Comparison of ENCODE assay signal across 27 cellular contexts in the genomic region with DNA sequence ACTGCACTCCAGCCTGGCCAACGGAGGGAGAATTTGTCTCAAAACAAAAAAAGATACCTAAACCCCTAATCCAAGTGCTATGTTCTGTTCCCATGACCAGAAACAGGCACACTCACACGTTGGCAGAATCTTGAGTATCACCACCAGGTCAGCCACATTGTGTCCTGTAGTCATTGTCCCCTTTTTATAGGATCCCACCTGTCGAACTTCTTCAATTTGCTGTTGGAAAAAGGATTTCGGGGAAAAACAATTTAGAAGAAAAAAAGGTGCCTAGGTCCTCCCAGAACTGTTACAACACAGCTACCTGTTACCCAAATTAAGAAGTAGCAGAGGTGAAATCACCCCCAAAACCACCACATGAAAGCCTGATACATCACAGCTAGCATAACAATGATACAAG. TPM values are rescaled to one million over a fixed set of nuclear protein-coding genes. Genes with fewer than 3 reads are reported as not detected.
A peak's percentile ranks its signal among the peaks of the same experiment; 100 is the strongest.
DNase-seq lines count a peak whose midpoint lies in the region; ATAC-seq, FAIRE-seq and TF ChIP-seq lines count a peak whose summit lies in the region.
"Had no signal": no experiment of that assay in that cellular context is flagged by ENCODE, and none has a peak within 500 bp of the region (broad histone marks: within the 10 kb centered on the region; RNA-seq: fewer than 3 reads in every experiment).

No MANE protein-coding gene starts in this region.

- H3K36me3 Mint-ChIP-seq in activated naive CD4-positive, alpha-beta T cell treated with anti-CD3 and anti-CD28 coated beads for 36 hours (ENCODE audit: low read depth), result peaks cover 71% of the 10 kb centered on the region
- H3K36me3 Mint-ChIP-seq in activated naive CD4-positive, alpha-beta T cell treated with anti-CD3 and anti-CD28 coated beads, Interleukin-2, amount 10 ng/mL, durations not matched to agents 7 days and 5 days, result peaks cover 72% of the 10 kb centered on the region
- H3K36me3 Mint-ChIP-seq in astrocyte (ENCODE audit: low read depth, unreplicated experiment), result peaks cover 12% of the 10 kb centered on the region
- no peaks in the 10 kb centered on the region for H3K36me3 Mint-ChIP-seq in stimulated activated effector memory CD8-positive, alpha-beta T cell treated with anti-CD3 and anti-CD28 coated beads, Interleukin-12 subunit alpha, Interleukin-12 subunit beta, amount 100 ng/mL, for 72 hours

- H3K27ac ChIP-seq in PC-3 (ENCODE audit: low read length) (no peak overlapping the region), astrocyte (ENCODE audit: low read depth, low read length) (no peak overlapping the region)
- H3K27ac ChIP-seq: adrenal gland, C4-2B, colonic mucosa, esophagus muscularis mucosa, thyroid gland had no signal

- BruUV-seq in PC-3 (replicated peaks; lab: Mats Ljungman, UMichigan), result no TSS peak

- H3K27me3 ChIP-seq in PC-3 (ENCODE audit: low read length), result no peaks in the 10 kb centered on the region
- H3K27me3 ChIP-seq in astrocyte (ENCODE audit: insufficient read depth, low read length), result no peaks in the 10 kb centered on the region
- H3K27me3 ChIP-seq: adrenal gland, colonic mucosa, esophagus muscularis mucosa, thyroid gland had no signal

- CTCF ChIA-PET in activated naive CD4-positive, alpha-beta T cell treated with anti-CD3 and anti-CD28 coated beads for 36 hours (lab: Charles Lee), result interaction anchor here (1.2 to 1.9 kb wide), 3 partner anchors 10 to 157 kb away, joined by 3 to 6 read pairs (median 3); no protein-coding TSS in a partner anchor
- CTCF ChIA-PET in activated naive CD4-positive, alpha-beta T cell treated with anti-CD3 and anti-CD28 coated beads, Interleukin-2, amount 10 ng/mL, durations not matched to agents 7 days and 5 days (lab: Charles Lee), result interaction anchor here (0.8 to 2.2 kb wide), 4 partner anchors 10 to 230 kb away, joined by 3 to 6 read pairs (median 4); no protein-coding TSS in a partner anchor
- CTCF ChIA-PET in PC-3 (lab: Charles Lee), result no interaction called here

- no peak overlapping the region for H3K9ac ChIP-seq in PC-3 (ENCODE audit: low read length)
- peak overlapping the region; percentile 9 for H3K9ac ChIP-seq in astrocyte (ENCODE audit: low read length)

- H3K4me1 ChIP-seq in PC-3 (ENCODE audit: insufficient read depth, low read length) (peaks cover 17% of the 10 kb centered on the region), astrocyte (ENCODE audit: insufficient read depth, low read length) (peaks cover 17% of the 10 kb centered on the region)

- POLR2A ChIA-PET in PC-3 (lab: Charles Lee; ENCODE audit: unreplicated experiment), result no interaction called here

- no peaks in the 10 kb centered on the region for H3K9me3 ChIP-seq in PC-3 (ENCODE audit: low read length)
- no peaks in the 10 kb centered on the region for H3K9me3 ChIP-seq in astrocyte (ENCODE audit: insufficient read depth, low read depth, low read length)
- H3K9me3 ChIP-seq: adrenal gland, colonic mucosa, esophagus muscularis mucosa, thyroid gland had no signal

- peaks cover 26% of the 10 kb centered on the region for H3F3A ChIP-seq in PC-3 (ENCODE audit: low read length, unreplicated experiment)

- no peak for DNase-seq in activated naive CD4-positive, alpha-beta T cell treated with anti-CD3 and anti-CD28 coated beads for 36 hours
- DNase-seq in activated naive CD4-positive, alpha-beta T cell treated with anti-CD3 and anti-CD28 coated beads, Interleukin-2, amount 10 ng/mL, durations not matched to agents 7 days and 5 days, result no peak
- DNase-seq in PC-3 (no peak), astrocyte (ENCODE audit: low read depth) (no peak), 8988T (no peak), AG08395 (ENCODE audit: low spot score) (no peak), NCI-H2227 treated with DMSO at 0.1 percent for 48 hours (lab: John Stamatoyannopoulos, UW) (no peak)
- DNase-seq in stimulated activated effector memory CD8-positive, alpha-beta T cell treated with anti-CD3 and anti-CD28 coated beads, Interleukin-12 subunit alpha, Interleukin-12 subunit beta, amount 100 ng/mL, for 72 hours (ENCODE audit: low spot score in 2 of 2), result no peak
- DNase-seq: activated CD8-positive, alpha-beta memory T cell treated with anti-CD3 and anti-CD28 coated beads for 24 hours; colonic mucosa; effector memory CD8-positive, alpha-beta T cell; foreskin melanocyte; IMR-90; left colon; NCI-H1105 treated with DMSO at 0.1 percent for 48 hours; NCI-H2029; NCI-H774; stimulated activated CD4-positive, alpha-beta T cell treated with anti-CD3 and anti-CD28 coated beads, Interleukin-2, amount 100 ng/mL, for 48 hours; stimulated activated naive CD4-positive, alpha-beta T cell treated with Interleukin-2 at 50 U/mL for 16 hours; thyroid gland had no signal

- H2AFZ ChIP-seq in PC-3 (ENCODE audit: low read length) (no peak overlapping the region), astrocyte (ENCODE audit: low read depth, low read length) (no peak overlapping the region)

- no peak for TF ChIP-seq CTCF in PC-3 (conservative IDR thresholded peaks at IDR 0.05; ENCODE audit: low read depth, low read length)
- TF ChIP-seq CTCF in astrocyte (IDR thresholded peaks at IDR 0.05; ENCODE audit: insufficient read depth, low read depth, low read length), result no peak

- H3K9me3 Mint-ChIP-seq in activated naive CD4-positive, alpha-beta T cell treated with anti-CD3 and anti-CD28 coated beads for 36 hours, result no peaks in the 10 kb centered on the region
- no peaks in the 10 kb centered on the region for H3K9me3 Mint-ChIP-seq in activated naive CD4-positive, alpha-beta T cell treated with anti-CD3 and anti-CD28 coated beads, Interleukin-2, amount 10 ng/mL, durations not matched to agents 7 days and 5 days
- H3K9me3 Mint-ChIP-seq in astrocyte (ENCODE audit: unreplicated experiment), result no peaks in the 10 kb centered on the region
- H3K9me3 Mint-ChIP-seq in stimulated activated effector memory CD8-positive, alpha-beta T cell treated with anti-CD3 and anti-CD28 coated beads, Interleukin-12 subunit alpha, Interleukin-12 subunit beta, amount 100 ng/mL, for 72 hours, result no peaks in the 10 kb centered on the region
- H3K9me3 Mint-ChIP-seq: effector memory CD8-positive, alpha-beta T cell; memory B cell; WTC11 had no signal

- peaks cover 38% of the 10 kb centered on the region for H3K4me1 Mint-ChIP-seq in activated naive CD4-positive, alpha-beta T cell treated with anti-CD3 and anti-CD28 coated beads for 36 hours (ENCODE audit: low read depth)
- peaks cover 35% of the 10 kb centered on the region for H3K4me1 Mint-ChIP-seq in activated naive CD4-positive, alpha-beta T cell treated with anti-CD3 and anti-CD28 coated beads, Interleukin-2, amount 10 ng/mL, durations not matched to agents 7 days and 5 days
- peaks cover 11% of the 10 kb centered on the region for H3K4me1 Mint-ChIP-seq in astrocyte (ENCODE audit: low read depth, unreplicated experiment)
- H3K4me1 Mint-ChIP-seq in stimulated activated effector memory CD8-positive, alpha-beta T cell treated with anti-CD3 and anti-CD28 coated beads, Interleukin-12 subunit alpha, Interleukin-12 subunit beta, amount 100 ng/mL, for 72 hours, result peaks cover 11% of the 10 kb centered on the region

- H3K79me2 ChIP-seq in PC-3 (ENCODE audit: low read length) (peaks cover 50% of the 10 kb centered on the region), astrocyte (ENCODE audit: insufficient read depth, low read length) (peaks cover 49% of the 10 kb centered on the region)

- intact Hi-C loops in activated naive CD4-positive, alpha-beta T cell treated with anti-CD3 and anti-CD28 coated beads for 36 hours (cut with micrococcal nuclease), result no loop called here
- intact Hi-C loops in PC-3 (cut with micrococcal nuclease), result no loop called here

- peak overlapping the region; percentile 94; the same call in 1 of the 2 replicates for H3K4me2 ChIP-seq in PC-3 (ENCODE audit: low read length)
- H3K4me2 ChIP-seq in astrocyte (ENCODE audit: low read length), result no peak overlapping the region

- H3K27ac Mint-ChIP-seq in activated naive CD4-positive, alpha-beta T cell treated with anti-CD3 and anti-CD28 coated beads for 36 hours, result peak overlapping the region; percentile 78
- no peak overlapping the region for H3K27ac Mint-ChIP-seq in activated naive CD4-positive, alpha-beta T cell treated with anti-CD3 and anti-CD28 coated beads, Interleukin-2, amount 10 ng/mL, durations not matched to agents 7 days and 5 days
- no peak overlapping the region for H3K27ac Mint-ChIP-seq in astrocyte (ENCODE audit: unreplicated experiment)
- peak overlapping the region; percentile 68 for H3K27ac Mint-ChIP-seq in stimulated activated effector memory CD8-positive, alpha-beta T cell treated with anti-CD3 and anti-CD28 coated beads, Interleukin-12 subunit alpha, Interleukin-12 subunit beta, amount 100 ng/mL, for 72 hours

- FAIRE-seq in astrocyte (lab: Jason Lieb, UNC), result no peak
- FAIRE-seq: GM19239 had no signal

- H3K4me3 Mint-ChIP-seq in activated naive CD4-positive, alpha-beta T cell treated with anti-CD3 and anti-CD28 coated beads for 36 hours, result no peak overlapping the region
- H3K4me3 Mint-ChIP-seq in activated naive CD4-positive, alpha-beta T cell treated with anti-CD3 and anti-CD28 coated beads, Interleukin-2, amount 10 ng/mL, durations not matched to agents 7 days and 5 days, result no peak overlapping the region
- no peak overlapping the region for H3K4me3 Mint-ChIP-seq in astrocyte (ENCODE audit: unreplicated experiment)
- H3K4me3 Mint-ChIP-seq in stimulated activated effector memory CD8-positive, alpha-beta T cell treated with anti-CD3 and anti-CD28 coated beads, Interleukin-12 subunit alpha, Interleukin-12 subunit beta, amount 100 ng/mL, for 72 hours, result no peak overlapping the region
- H3K4me3 Mint-ChIP-seq: effector memory CD8-positive, alpha-beta T cell; WTC11 had no signal

- peaks cover 76% of the 10 kb centered on the region for H3K36me3 ChIP-seq in PC-3 (ENCODE audit: low read depth, low read length)
- H3K36me3 ChIP-seq in astrocyte (ENCODE audit: insufficient read depth, low read length), result peaks cover 63% of the 10 kb centered on the region

- no peak overlapping the region for H3K4me3 ChIP-seq in PC-3 (ENCODE audit: low read length)
- no peak overlapping the region for H3K4me3 ChIP-seq in astrocyte (ENCODE audit: insufficient read depth, low read depth, low read length)
- H3K4me3 ChIP-seq: adrenal gland, colonic mucosa, esophagus muscularis mucosa, thyroid gland had no signal

- peaks cover 18% of the 10 kb centered on the region for H4K20me1 ChIP-seq in PC-3 (ENCODE audit: low read length)
- peaks cover 53% of the 10 kb centered on the region for H4K20me1 ChIP-seq in astrocyte (ENCODE audit: insufficient read depth, low read length)

- no peaks in the 10 kb centered on the region for H3K27me3 Mint-ChIP-seq in activated naive CD4-positive, alpha-beta T cell treated with anti-CD3 and anti-CD28 coated beads for 36 hours (ENCODE audit: low read depth)
- no peaks in the 10 kb centered on the region for H3K27me3 Mint-ChIP-seq in activated naive CD4-positive, alpha-beta T cell treated with anti-CD3 and anti-CD28 coated beads, Interleukin-2, amount 10 ng/mL, durations not matched to agents 7 days and 5 days
- H3K27me3 Mint-ChIP-seq in astrocyte (ENCODE audit: low read depth, unreplicated experiment), result no peaks in the 10 kb centered on the region
- H3K27me3 Mint-ChIP-seq: effector memory CD8-positive, alpha-beta T cell; memory B cell had no signal

- no peak for ATAC-seq in PC-3
- ATAC-seq in stimulated activated effector memory CD8-positive, alpha-beta T cell treated with anti-CD3 and anti-CD28 coated beads, Interleukin-12 subunit alpha, Interleukin-12 subunit beta, amount 100 ng/mL, for 72 hours, result no peak
- ATAC-seq: effector memory CD8-positive, alpha-beta T cell; left colon; SK-N-SH treated with all-trans-retinoic acid at 6 μM for 48 hours; WTC11 had no signal

- no peaks in the 10 kb centered on the region for H3K9me2 ChIP-seq in PC-3 (replicated peaks; ENCODE audit: low read length)

RNA-seq across cellular contexts. Expression of a gene that starts 3.4 kb away (rescaled TPM):
- 100 to 1,000 TPM; 346 to 357 TPM for total RNA-seq in activated naive CD4-positive, alpha-beta T cell treated with anti-CD3 and anti-CD28 coated beads for 36 hours
- total RNA-seq in PC-3 (2014; rRNA removed) (398 and 439 TPM in 2 replicates), astrocyte (176 and 185 TPM in 2 replicates)

RNA-seq across cellular contexts. Expression of a gene that starts 8.9 kb away (rescaled TPM):
- total RNA-seq in activated naive CD4-positive, alpha-beta T cell treated with anti-CD3 and anti-CD28 coated beads for 36 hours, result 10 to 100 TPM; 24.4 to 26.2 TPM
- total RNA-seq in PC-3 (2014; rRNA removed), result 46.4 and 82.0 TPM in 2 replicates
- 27.4 and 31.3 TPM in 2 replicates for total RNA-seq in astrocyte

RNA-seq across cellular contexts. Expression of a gene that starts 11.0 kb away (rescaled TPM):
- total RNA-seq in activated naive CD4-positive, alpha-beta T cell treated with anti-CD3 and anti-CD28 coated beads for 36 hours, result under 1 TPM; 0.05 to 0.10 TPM
- total RNA-seq in PC-3 (2014; rRNA removed) (0.46 and 0.84 TPM in 2 replicates), astrocyte (0.07 and 0.11 TPM in 2 replicates)
- total RNA-seq: IMR-90 had no signal

RNA-seq across cellular contexts. Expression of a gene that starts 33.6 kb away (rescaled TPM):
- total RNA-seq in activated naive CD4-positive, alpha-beta T cell treated with anti-CD3 and anti-CD28 coated beads for 36 hours, result 10 to 100 TPM; 88.2 to 91.3 TPM
- total RNA-seq in PC-3 (2014; rRNA removed) (101 and 112 TPM in 2 replicates), astrocyte (46.7 and 56.4 TPM in 2 replicates)

RNA-seq across cellular contexts. Expression of a gene that starts 39.2 kb away (rescaled TPM):
- total RNA-seq in activated naive CD4-positive, alpha-beta T cell treated with anti-CD3 and anti-CD28 coated beads for 36 hours, result not detected
- total RNA-seq in PC-3 (2014; rRNA removed) (0.29 TPM in 1 of 2 replicates, not detected in the other), astrocyte (1.7 and 4.1 TPM in 2 replicates)

Comparison
In these comparisons a context has a peak if more than half of its experiments do, and no peak if none do; other contexts are left out.
1. H3K27ac Mint-ChIP-seq: peak in activated naive CD4-positive, alpha-beta T cell treated with anti-CD3 and anti-CD28 coated beads for 36 hours (single experiment) and stimulated activated effector memory CD8-positive, alpha-beta T cell treated with anti-CD3 and anti-CD28 coated beads, Interleukin-12 subunit alpha, Interleukin-12 subunit beta, amount 100 ng/mL, for 72 hours (single experiment); none in activated naive CD4-positive, alpha-beta T cell treated with anti-CD3 and anti-CD28 coated beads, Interleukin-2, amount 10 ng/mL, durations not matched to agents 7 days and 5 days (single experiment) and astrocyte (single experiment).